ENCODE assay signal across 17 cellular contexts in the genomic region with DNA sequence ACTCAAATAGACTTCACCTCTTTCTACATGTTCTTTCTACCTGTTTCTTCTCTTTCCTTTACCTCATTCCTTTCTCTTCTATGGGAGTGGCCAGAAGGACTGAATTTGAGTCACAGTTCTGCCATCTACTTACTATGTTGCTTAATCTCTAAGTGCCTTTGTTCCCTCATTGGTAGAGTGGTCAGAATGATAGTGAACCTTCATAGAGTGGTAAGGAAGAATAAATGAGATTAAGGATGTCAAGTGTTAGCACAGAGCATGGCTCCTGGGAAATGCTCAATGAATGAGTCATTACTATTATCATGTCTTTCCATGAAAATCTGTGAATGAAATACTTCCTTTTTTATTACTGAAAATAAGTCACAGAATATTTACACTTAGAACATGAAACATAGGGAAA. TPM values are rescaled to one million over a fixed set of nuclear protein-coding genes. Genes with fewer than 3 reads are reported as not detected.
DNase-seq lines count a peak whose midpoint lies in the region; ATAC-seq and TF ChIP-seq lines count a peak whose summit lies in the region.
"Had no signal": no experiment of that assay in that cellular context is flagged by ENCODE, and none has a peak within 500 bp of the region (broad histone marks: within the 10 kb centered on the region; RNA-seq: fewer than 3 reads in every experiment).

No MANE protein-coding gene starts in this region.

- TF ChIP-seq CTCF in RWPE2 (IDR thresholded peaks at IDR 0.05; ENCODE audit: poor library complexity, severe bottlenecking), result no peak
- TF ChIP-seq CTCF in lower leg skin (IDR thresholded peaks at IDR 0.05), result no peak

- peak; percentile 9 for DNase-seq in AG20443 (ENCODE audit: low spot score)
- DNase-seq in HPDE6-E6E7 (ENCODE audit: extremely low spot score), result peak; percentile 8
- DNase-seq in RWPE2 (ENCODE audit: low spot score), result no peak
- peak; percentile 54 for DNase-seq in iris pigment epithelial cell (ENCODE audit: low read depth)
- DNase-seq in lower leg skin (ENCODE audit: low spot score in 2 of 2), result no peak
- DNase-seq in inferior parietal cortex (ENCODE audit: extremely low spot score), result no peak
- no peak for DNase-seq in T1000 (lab: John Stamatoyannopoulos, UW)
- DNase-seq: activated CD4-positive, alpha-beta T cell treated with anti-CD3 and anti-CD28 coated beads for 48 hours; activated CD8-positive, alpha-beta memory T cell treated with anti-CD3 and anti-CD28 coated beads, Interleukin-2, amount 50 U/mL, for 48 hours; heart left ventricle; KBM-7; NCI-H1417 treated with DMSO at 0.1 percent for 48 hours; NK-92 treated with Interleukin-12 subunit alpha and Interleukin-12 subunit beta, amount 100 ng/mL, for 24 hours; retina had no signal

- H3K4me1 ChIP-seq in RWPE2 (ENCODE audit: insufficient read depth, poor library complexity, severe bottlenecking), result peaks cover 24% of the 10 kb centered on the region
- H3K4me1 ChIP-seq: heart left ventricle had no signal

- no peaks in the 10 kb centered on the region for H3K36me3 ChIP-seq in RWPE2 (ENCODE audit: low read depth)
- H3K36me3 ChIP-seq: heart left ventricle had no signal

- H3K4me3 ChIP-seq in RWPE2 (ENCODE audit: severe bottlenecking) (no peak overlapping the region), lower leg skin (ENCODE audit: low read depth, poor library complexity, severe bottlenecking) (no peak overlapping the region)
- H3K4me3 ChIP-seq: heart left ventricle had no signal

- peaks cover 3% of the 10 kb centered on the region for H3K9me3 ChIP-seq in RWPE2 (ENCODE audit: severe bottlenecking)
- H3K9me3 ChIP-seq: heart left ventricle had no signal

- peak overlapping the region; percentile 40 for H3K27ac ChIP-seq in RWPE2 (ENCODE audit: poor library complexity, severe bottlenecking)
- H3K27ac ChIP-seq: heart left ventricle had no signal

- no peaks in the 10 kb centered on the region for H3K27me3 ChIP-seq in RWPE2 (ENCODE audit: insufficient read depth, poor library complexity, severe bottlenecking)

- ATAC-seq in RWPE2 (ENCODE audit: low read depth) (peak; percentile 61; the same call in 1 of the 3 replicates), GM21576 (IDR thresholded peaks at IDR 0.05; ENCODE audit: unreplicated experiment) (no peak)
- ATAC-seq: heart left ventricle had no signal

- no peak for TF ChIP-seq POLR2A in lower leg skin (IDR thresholded peaks at IDR 0.05)

- intact Hi-C loops in lower leg skin (cut with DNase I; ENCODE audit: low total_unique reads), result no loop called here

RNA-seq across cellular contexts. Expression of a gene that starts 17.5 kb away (rescaled TPM):
- total RNA-seq in lower leg skin, result not detected
- total RNA-seq: heart left ventricle, kidney epithelial cell, mononuclear cell had no signal

RNA-seq across cellular contexts. Expression of a gene that starts 44.3 kb away (rescaled TPM):
- total RNA-seq in lower leg skin, result 1 to 10 TPM; 1.1 to 5.1 (median 2.2) TPM

Comparison
In these comparisons a context has a peak if more than half of its experiments do, and no peak if none do; other contexts are left out.
1. DNase-seq: peak in AG20443 (single experiment), HPDE6-E6E7 (single experiment) and iris pigment epithelial cell (single experiment); none in RWPE2 (single experiment), lower leg skin (0 of 2), inferior parietal cortex (single experiment) and T1000 (single experiment).